In the genomic region with DNA sequence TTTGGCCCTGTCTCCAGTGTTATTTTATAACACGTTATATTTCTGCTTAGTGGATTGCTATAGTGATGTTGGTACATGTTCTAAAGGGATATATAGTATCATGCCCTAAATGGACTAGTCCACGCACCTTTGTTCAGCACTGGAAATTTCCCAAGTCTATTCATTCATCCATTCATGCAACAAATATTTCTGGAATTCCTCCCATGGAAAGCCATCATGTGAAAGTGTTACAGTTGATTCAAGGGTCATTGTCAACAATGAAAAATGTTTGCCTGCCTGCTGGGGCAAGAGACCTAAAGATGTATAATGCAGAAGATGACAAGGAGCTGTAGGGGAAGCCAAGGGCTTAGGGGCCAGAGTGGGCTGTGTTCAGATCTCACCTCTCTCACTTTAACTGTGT, we compare ENCODE assay signal across 12 cellular contexts. TPM values are rescaled to one million over a fixed set of nuclear protein-coding genes. Genes with fewer than 3 reads are reported as not detected.
DNase-seq lines count a peak whose midpoint lies in the region; ATAC-seq, FAIRE-seq and TF ChIP-seq lines count a peak whose summit lies in the region.
"Had no signal": no experiment of that assay in that cellular context is flagged by ENCODE, and none has a peak within 500 bp of the region (broad histone marks: within the 10 kb centered on the region; RNA-seq: fewer than 3 reads in every experiment).

No MANE protein-coding gene starts in this region.

- no peak for FAIRE-seq in urothelium cell line (lab: Jason Lieb, UNC)

- no peak overlapping the region for H3K4me3 ChIP-seq in fibroblast of villous mesenchyme (ENCODE audit: low read depth, low read length)
- H3K4me3 ChIP-seq: gastroesophageal sphincter, lower lobe of right lung, testis had no signal

- TF ChIP-seq CTCF in fibroblast of villous mesenchyme (IDR thresholded peaks at IDR 0.05; ENCODE audit: insufficient read depth, low read depth, low read length): no peak

- no peak for ATAC-seq in GM18870 (IDR thresholded peaks at IDR 0.05; ENCODE audit: unreplicated experiment)
- ATAC-seq in GM21825 (IDR thresholded peaks at IDR 0.05; ENCODE audit: unreplicated experiment): no peak
- ATAC-seq: gastroesophageal sphincter had no signal

- peak; percentile 9 for DNase-seq in HK-2 (ENCODE audit: unreplicated experiment)
- DNase-seq in T1000 (lab: John Stamatoyannopoulos, UW): peak; percentile 1
- DNase-seq in fibroblast of villous mesenchyme (ENCODE audit: low read depth): peak; percentile 65
- peak; percentile 44 for DNase-seq in urothelium cell line (ENCODE audit: low spot score)
- DNase-seq in stimulated activated CD4-positive, alpha-beta T cell treated with anti-CD3 and anti-CD28 coated beads, Interleukin-12 subunit alpha, Interleukin-12 subunit beta, amount 100 ng/mL, for 4 hours: no peak
- DNase-seq: DND-41, lower lobe of right lung, NCI-H69, testis had no signal

RNA-seq across cellular contexts. Expression of gene HSPH1, which starts 10.8 kb away (rescaled TPM):
- total RNA-seq in fibroblast of villous mesenchyme: 42.2 and 70.8 TPM in 2 replicates

RNA-seq across cellular contexts. Expression of gene B3GLCT, which starts 27.2 kb away (rescaled TPM):
- 12.2 and 16.0 TPM in 2 replicates for total RNA-seq in fibroblast of villous mesenchyme
